Comparison of ENCODE assay signal across 8 cellular contexts in genomic region chr2:189441709-189442074, GRCh38. TPM values are rescaled to one million over a fixed set of nuclear protein-coding genes. Genes with fewer than 3 reads are reported as not detected.
A peak's percentile ranks its signal among the peaks of the same experiment; 100 is the strongest.
DNase-seq lines count a peak whose midpoint lies in the region; ATAC-seq and TF ChIP-seq lines count a peak whose summit lies in the region.

No MANE protein-coding gene starts in this region.

- TF ChIP-seq POLR2A in vagina (IDR thresholded peaks at IDR 0.05) = no peak

- H3K27ac Mint-ChIP-seq in CD4-positive, alpha-beta T cell = peak overlapping the region; percentile 97
- H3K27ac Mint-ChIP-seq in memory B cell = peak overlapping the region; percentile 99

- H3K4me3 ChIP-seq in HUES48 (ENCODE audit: low read depth, low read length) (peak overlapping the region; percentile 99), cardiac fibroblast (replicated peaks in 1 of 2; ENCODE audit: low read depth in 2 of 2, low read length in 2 of 2) (peak overlapping the region; percentile 78 to 81), vagina (peak overlapping the region; percentile 69 to 95)

- no peak for TF ChIP-seq CTCF in CD4-positive, alpha-beta T cell (IDR thresholded peaks at IDR 0.05)
- TF ChIP-seq CTCF in cardiac fibroblast (IDR thresholded peaks at IDR 0.05; ENCODE audit: low read depth, low read length) (no peak), vagina (IDR thresholded peaks at IDR 0.05) (no peak)

- H3K36me3 Mint-ChIP-seq in CD4-positive, alpha-beta T cell (ENCODE audit: low read depth) = peaks cover 25% of the 10 kb centered on the region
- no peaks in the 10 kb centered on the region for H3K36me3 Mint-ChIP-seq in memory B cell

- intact Hi-C loops in CD4-positive, alpha-beta T cell (cut with DNase I, micrococcal nuclease) = loop anchor here (5.0 to 10.0 kb wide), 6 partner anchors 141 to 1203 kb away; partner anchors contain the start of genes ASNSD1 (in 1 of the 2), HIBCH (in 1 of the 2), NAB1 (in 1 of the 2) and ORMDL1 (in 1 of the 2)
- intact Hi-C loops in vagina (cut with DNase I) = no loop called here

- H3K36me3 ChIP-seq in HUES48 (ENCODE audit: control insufficient read depth, insufficient read depth, low read length) (peaks cover 33% of the 10 kb centered on the region), vagina (no peaks in the 10 kb centered on the region)

- no peak overlapping the region for H3K4me3 Mint-ChIP-seq in CD4-positive, alpha-beta T cell
- H3K4me3 Mint-ChIP-seq in memory B cell = peak overlapping the region; percentile 98

- H3K27me3 ChIP-seq in CD4-positive, alpha-beta T cell (ENCODE audit: control insufficient read depth, insufficient read depth, low read length) = no peaks in the 10 kb centered on the region
- no peaks in the 10 kb centered on the region for H3K27me3 ChIP-seq in HUES48 (ENCODE audit: control insufficient read depth, insufficient read depth, low read length)
- no peaks in the 10 kb centered on the region for H3K27me3 ChIP-seq in vagina

- H3K4me1 ChIP-seq in HUES48 (ENCODE audit: control insufficient read depth, insufficient read depth, low read length) = no peaks in the 10 kb centered on the region; the same call in 1 of the 2 replicates
- peaks cover 39% of the 10 kb centered on the region for H3K4me1 ChIP-seq in vagina

- DNase-seq in CD4-positive, alpha-beta T cell = no peak
- DNase-seq in cardiac fibroblast (ENCODE audit: low read depth in 2 of 2) (no peak), memory B cell (ENCODE audit: low spot score in 2 of 2) (no peak), vagina (ENCODE audit: extremely low spot score in 2 of 2) (no peak), NOMO-1 treated with DMSO at 0.1 percent for 48 hours (lab: John Stamatoyannopoulos, UW; ENCODE audit: unreplicated experiment) (no peak), OCI-M1 (lab: John Stamatoyannopoulos, UW) (no peak)
- no peak for DNase-seq in central memory CD4-positive, alpha-beta T cell

- no peaks in the 10 kb centered on the region for H3K9me3 Mint-ChIP-seq in CD4-positive, alpha-beta T cell
- no peaks in the 10 kb centered on the region for H3K9me3 Mint-ChIP-seq in memory B cell

- H3K27me3 Mint-ChIP-seq in CD4-positive, alpha-beta T cell = no peaks in the 10 kb centered on the region
- no peaks in the 10 kb centered on the region for H3K27me3 Mint-ChIP-seq in memory B cell

- no peaks in the 10 kb centered on the region for H3K9me3 ChIP-seq in CD4-positive, alpha-beta T cell (ENCODE audit: control insufficient read depth, low read length)
- no peaks in the 10 kb centered on the region for H3K9me3 ChIP-seq in HUES48 (ENCODE audit: control insufficient read depth, insufficient read depth, low read length)
- no peaks in the 10 kb centered on the region for H3K9me3 ChIP-seq in vagina

- POLR2A ChIA-PET in CD4-positive, alpha-beta T cell (lab: Charles Lee) = interaction anchor here (1.3 to 2.9 kb wide), 8 partner anchors 9 to 321 kb away, joined by 3 to 26 read pairs (median 5); partner anchors contain the start of genes OSGEPL1 and SLC40A1

- peak overlapping the region; percentile 95 for H3K9ac ChIP-seq in HUES48 (ENCODE audit: low read depth, low read length)

- H3K27ac ChIP-seq in CD4-positive, alpha-beta T cell (ENCODE audit: low read depth, low read length) = peak overlapping the region; percentile 90
- H3K27ac ChIP-seq in HUES48 (ENCODE audit: low read depth, low read length) (peak overlapping the region; percentile 89), vagina (peak overlapping the region; percentile 90)

- CTCF ChIA-PET in CD4-positive, alpha-beta T cell (lab: Charles Lee) = interaction anchor here (0.9 kb wide), 1 partner anchor 322 kb away, joined by 3 read pairs; no protein-coding TSS in a partner anchor

- peaks cover 16% of the 10 kb centered on the region for H3K4me1 Mint-ChIP-seq in CD4-positive, alpha-beta T cell (ENCODE audit: low read depth)
- H3K4me1 Mint-ChIP-seq in memory B cell = peaks cover 3% of the 10 kb centered on the region

- ATAC-seq in CD4-positive, alpha-beta T cell (ENCODE audit: poor library complexity) = peak; percentile 28
- peak; percentile 52 for ATAC-seq in memory B cell (ENCODE audit: low read depth)

RNA-seq across cellular contexts. Expression of gene WDR75, which starts 0.4 kb away (rescaled TPM):
- total RNA-seq in CD4-positive, alpha-beta T cell = 10 to 100 TPM; 38.1 to 45.3 TPM
- 30.7 TPM for total RNA-seq in vagina
